Comparison of ENCODE assay signal across 10 cellular contexts in genomic region chr19:4602173-4602788, GRCh38. TPM values are rescaled to one million over a fixed set of nuclear protein-coding genes. Genes with fewer than 3 reads are reported as not detected.
"Had no signal": no experiment of that assay in that cellular context is flagged by ENCODE, and none has a peak within 500 bp of the region (broad histone marks: within the 10 kb centered on the region; RNA-seq: fewer than 3 reads in every experiment).

No MANE protein-coding gene starts in this region.

- H2AFZ ChIP-seq: GM23248 had no signal

- H3K9ac ChIP-seq: GM23248, KMS-11 had no signal

- FAIRE-seq: H54, HTR-8/SVneo had no signal

- H3K27ac ChIP-seq: GM23248, KMS-11 had no signal

- H3K4me3 ChIP-seq: GM23248 had no signal

- H3K4me2 ChIP-seq: KMS-11 had no signal

- DNase-seq: GM23248, GOT3, H9, HCEC 1CT, HFFc6, Karpas-422, KBM-7 had no signal

RNA-seq across cellular contexts. Expression of gene SEMA6B, which starts 42.8 kb away (rescaled TPM):
- total RNA-seq: GM23248 had no signal
- polyA plus RNA-seq: GM23248 had no signal
